35 cellular contexts compared by ENCODE assay signal in the genomic region with DNA sequence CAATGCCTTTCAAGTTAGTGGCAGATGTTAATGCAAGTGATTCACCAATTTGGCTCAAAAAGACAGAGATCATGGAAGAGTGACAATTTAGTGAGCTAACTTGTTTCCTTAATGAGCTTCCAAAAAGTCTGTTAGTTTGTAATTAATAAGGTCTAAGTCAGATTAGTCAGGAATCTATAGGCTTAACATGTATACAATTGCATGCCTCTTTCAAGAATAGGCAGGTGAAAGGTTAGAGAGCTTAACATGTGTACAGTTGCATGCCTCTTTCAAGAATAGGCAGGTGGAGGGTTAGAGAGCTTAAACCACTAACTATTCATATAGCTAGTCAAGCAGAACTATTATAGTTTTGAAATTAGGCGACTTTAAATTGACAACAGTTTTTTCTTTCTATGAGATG.
"Had no signal": no experiment of that assay in that cellular context is flagged by ENCODE, and none has a peak within 500 bp of the region (broad histone marks: within the 10 kb centered on the region; RNA-seq: fewer than 3 reads in every experiment).

No MANE protein-coding gene starts in this region.

- ATAC-seq: activated CD4-positive, CD25-positive, alpha-beta regulatory T cell treated with anti-CD3 and anti-CD28 coated beads, Interleukin-2, amount 50 U/mL, for 24 hours; gastroesophageal sphincter; left colon; pancreas; sciatic nerve; stimulated activated memory B cell treated with anti-CD40 and anti-IgM and Interleukin-4, amounts not matched to agents 10 μg/mL and 1 μg/mL and 100 μg/mL, for 72 hours; stimulated activated naive CD8-positive, alpha-beta T cell treated with anti-CD3 and anti-CD28 coated beads, Interleukin-15, amount 100 ng/mL, for 72 hours had no signal

- H3K27ac ChIP-seq: adrenal gland, ascending aorta, cardiac muscle cell, colonic mucosa, gastroesophageal sphincter, pancreas, prostate gland, skin epidermis, uterus, WERI-Rb-1 had no signal

- DNase-seq: activated CD4-positive, alpha-beta T cell treated with anti-CD3 and anti-CD28 coated beads for 48 hours; activated CD4-positive, alpha-beta T cell treated with anti-CD3 and anti-CD28 coated beads, Interleukin-2, amount 50 U/mL, for 48 hours; activated CD8-positive, alpha-beta memory T cell treated with anti-CD3 and anti-CD28 coated beads for 24 hours; activated effector memory CD4-positive, alpha-beta T cell treated with Interleukin-2 at 50 U/mL for 16 hours; activated naive CD4-positive, alpha-beta T cell treated with anti-CD3 and anti-CD28 coated beads for 36 hours; activated naive CD8-positive, alpha-beta T cell treated with anti-CD3 and anti-CD28 coated beads for 36 hours; adrenal gland; cerebellar nuclear complex; colonic mucosa; effector CD8-positive, alpha-beta T cell; head of caudate nucleus; hippocampal formation; immature natural killer cell; kidney; left colon; mammary epithelial cell; naive B cell; nephron progenitor cell; pancreas; retina; stimulated activated CD4-positive, alpha-beta T cell treated with anti-CD3 and anti-CD28 coated beads, Interleukin-1b, Interleukin-23, amount 100 ng/mL, for 48 hours; stimulated activated CD4-positive, alpha-beta T cell treated with anti-CD3 and anti-CD28 coated beads, Interleukin-4, amount 100 ng/mL, for 4 hours; stimulated activated CD8-positive, alpha-beta memory T cell treated with anti-CD3 and anti-CD28 coated beads, Interleukin-4, amount 100 ng/mL, for 48 hours; stimulated activated naive CD8-positive, alpha-beta T cell treated with anti-CD3 and anti-CD28 coated beads, Interleukin-15, amount 100 ng/mL, for 72 hours; substantia nigra; uterus; WERI-Rb-1 had no signal
